Comparison of ENCODE assay signal across 30 cellular contexts in genomic region chr6:50925548-50925947, GRCh38.
"Had no signal": no experiment of that assay in that cellular context is flagged by ENCODE, and none has a peak within 500 bp of the region (broad histone marks: within the 10 kb centered on the region; RNA-seq: fewer than 3 reads in every experiment).

No MANE protein-coding gene starts in this region.

- H3K4me1 Mint-ChIP-seq: activated CD4-positive, alpha-beta T cell treated with anti-CD3 and anti-CD28 coated beads, Interleukin-2, amount 10 ng/mL, durations not matched to agents 24 days and 14 days; activated naive CD4-positive, alpha-beta T cell treated with anti-CD3 and anti-CD28 coated beads, Interleukin-2, amount 10 ng/mL, durations not matched to agents 7 days and 5 days; activated naive CD8-positive, alpha-beta T cell treated with anti-CD3 and anti-CD28 coated beads, Interleukin-2, amount 10 ng/mL, durations not matched to agents 7 days and 5 days; naive B cell had no signal

- H3K27ac ChIP-seq: ascending aorta, esophagus squamous epithelium, neutrophil, skin epidermis, thoracic aorta, VCaP had no signal

- H3K9me3 ChIP-seq: neutrophil, thoracic aorta had no signal

- H3K4me3 Mint-ChIP-seq: activated CD4-positive, alpha-beta memory T cell treated with anti-CD3 and anti-CD28 coated beads for 36 hours; activated CD4-positive, alpha-beta T cell treated with anti-CD3 and anti-CD28 coated beads, Interleukin-2, amount 10 ng/mL, durations not matched to agents 24 days and 14 days; activated naive CD4-positive, alpha-beta T cell treated with anti-CD3 and anti-CD28 coated beads, Interleukin-2, amount 10 ng/mL, durations not matched to agents 7 days and 5 days; activated naive CD8-positive, alpha-beta T cell treated with anti-CD3 and anti-CD28 coated beads, Interleukin-2, amount 10 ng/mL, durations not matched to agents 7 days and 5 days; activated T-helper 1 cell treated with anti-CD3 and anti-CD28 coated beads, Interleukin-12 subunit alpha, Interleukin-12 subunit beta, Interleukin-2, Interleukin-4 antibody, amounts not matched to agents 30 ng/mL and 10 ng/mL and 1 ng/mL, durations not matched to agents 14 hours and 24 hours and 36 hours; mesothelial cell of epicardium; naive B cell; nephron progenitor cell; stimulated activated naive CD8-positive, alpha-beta T cell treated with anti-CD3 and anti-CD28 coated beads, Interleukin-15, Interleukin-2, amounts not matched to agents 100 ng/mL and 50 ng/mL, for 24 hours; T-helper 2 cell treated with Interferon-gamma antibody and Interleukin-4, amounts not matched to agents 5 μg/mL and 100 μg/mL, for 36 hours had no signal

- H3K4me1 ChIP-seq: ascending aorta had no signal

- ATAC-seq: activated CD4-positive, CD25-positive, alpha-beta regulatory T cell treated with anti-CD3 and anti-CD28 coated beads, Interleukin-2, amount 50 U/mL, for 24 hours; left ventricle myocardium superior; sciatic nerve had no signal

- H3K27me3 Mint-ChIP-seq: activated CD4-positive, alpha-beta memory T cell treated with anti-CD3 and anti-CD28 coated beads for 36 hours; activated CD4-positive, alpha-beta T cell treated with anti-CD3 and anti-CD28 coated beads, Interleukin-2, amount 10 ng/mL, durations not matched to agents 24 days and 14 days; activated naive CD4-positive, alpha-beta T cell treated with anti-CD3 and anti-CD28 coated beads, Interleukin-2, amount 10 ng/mL, durations not matched to agents 7 days and 5 days; activated naive CD8-positive, alpha-beta T cell treated with anti-CD3 and anti-CD28 coated beads, Interleukin-2, amount 10 ng/mL, durations not matched to agents 7 days and 5 days; naive B cell; stimulated activated naive CD8-positive, alpha-beta T cell treated with anti-CD3 and anti-CD28 coated beads, Interleukin-15, Interleukin-2, amounts not matched to agents 100 ng/mL and 50 ng/mL, for 24 hours had no signal

- H3K27ac Mint-ChIP-seq: activated CD4-positive, alpha-beta memory T cell treated with anti-CD3 and anti-CD28 coated beads for 36 hours; activated CD4-positive, alpha-beta T cell treated with anti-CD3 and anti-CD28 coated beads, Interleukin-2, amount 10 ng/mL, durations not matched to agents 24 days and 14 days; activated naive CD4-positive, alpha-beta T cell treated with anti-CD3 and anti-CD28 coated beads, Interleukin-2, amount 10 ng/mL, durations not matched to agents 7 days and 5 days; activated naive CD8-positive, alpha-beta T cell treated with anti-CD3 and anti-CD28 coated beads, Interleukin-2, amount 10 ng/mL, durations not matched to agents 7 days and 5 days; activated T-helper 1 cell treated with anti-CD3 and anti-CD28 coated beads, Interleukin-12 subunit alpha, Interleukin-12 subunit beta, Interleukin-2, Interleukin-4 antibody, amounts not matched to agents 30 ng/mL and 10 ng/mL and 1 ng/mL, durations not matched to agents 14 hours and 24 hours and 36 hours; naive B cell; nephron progenitor cell; stimulated activated naive CD8-positive, alpha-beta T cell treated with anti-CD3 and anti-CD28 coated beads, Interleukin-15, Interleukin-2, amounts not matched to agents 100 ng/mL and 50 ng/mL, for 24 hours; T-helper 2 cell treated with Interferon-gamma antibody and Interleukin-4, amounts not matched to agents 5 μg/mL and 100 μg/mL, for 36 hours had no signal

- H3K27me3 ChIP-seq: ascending aorta, esophagus squamous epithelium, neutrophil had no signal

- H3K36me3 ChIP-seq: ascending aorta, esophagus squamous epithelium, neutrophil, thoracic aorta had no signal

- FAIRE-seq: frontal cortex, TTC549, urothelium cell line had no signal

- H3K4me3 ChIP-seq: ascending aorta, esophagus squamous epithelium, skin epidermis, thoracic aorta had no signal

- DNase-seq: activated CD4-positive, alpha-beta memory T cell treated with anti-CD3 and anti-CD28 coated beads for 36 hours; activated CD4-positive, alpha-beta T cell treated with anti-CD3 and anti-CD28 coated beads, Interleukin-2, amount 10 ng/mL, durations not matched to agents 24 days and 14 days; activated CD8-positive, alpha-beta memory T cell treated with anti-CD3 and anti-CD28 coated beads, Interleukin-2, amount 50 U/mL, for 4 hours; activated gamma-delta T cell; activated naive CD4-positive, alpha-beta T cell treated with anti-CD3 and anti-CD28 coated beads, Interleukin-2, amount 10 ng/mL, durations not matched to agents 7 days and 5 days; activated naive CD8-positive, alpha-beta T cell treated with anti-CD3 and anti-CD28 coated beads, Interleukin-2, amount 10 ng/mL, durations not matched to agents 7 days and 5 days; activated T-cell treated with anti-CD3 and anti-CD28 coated beads, Interleukin-2, amount 50 U/mL, for 1 hour; central memory CD4-positive, alpha-beta T cell; esophagus squamous epithelium; left cardiac atrium; left ventricle myocardium superior; naive B cell; nephron progenitor cell; stimulated activated CD4-positive, alpha-beta T cell treated with anti-CD3 and anti-CD28 coated beads, Interleukin-12 subunit alpha, Interleukin-12 subunit beta, amount 100 ng/mL, for 4 hours; stimulated activated CD4-positive, alpha-beta T cell treated with anti-CD3 and anti-CD28 coated beads, Interleukin-4, amount 100 ng/mL, for 1 hour; T-helper 1 cell had no signal

- H3K36me3 Mint-ChIP-seq: activated CD4-positive, alpha-beta memory T cell treated with anti-CD3 and anti-CD28 coated beads for 36 hours; activated naive CD4-positive, alpha-beta T cell treated with anti-CD3 and anti-CD28 coated beads, Interleukin-2, amount 10 ng/mL, durations not matched to agents 7 days and 5 days; activated naive CD8-positive, alpha-beta T cell treated with anti-CD3 and anti-CD28 coated beads, Interleukin-2, amount 10 ng/mL, durations not matched to agents 7 days and 5 days had no signal
